19 cellular contexts compared by ENCODE assay signal in the genomic region with DNA sequence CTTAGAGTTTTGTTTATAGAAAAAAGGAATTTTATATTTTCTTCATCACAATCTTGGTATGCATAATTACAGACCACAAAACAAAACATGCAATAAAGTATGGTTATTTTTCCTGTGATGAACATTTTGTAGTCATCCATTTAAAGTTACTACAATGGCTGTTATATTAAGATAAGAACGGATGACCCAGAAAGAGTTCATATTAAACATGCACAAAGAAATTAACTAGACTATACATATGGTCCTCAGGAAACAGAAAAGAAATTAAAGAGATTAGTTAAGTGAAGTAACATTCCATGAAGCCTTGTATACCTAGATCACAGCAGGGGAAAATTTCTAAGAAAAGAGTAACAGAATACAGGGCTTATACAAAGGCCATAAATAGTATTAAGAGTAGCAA.
"Had no signal": no experiment of that assay in that cellular context is flagged by ENCODE, and none has a peak within 500 bp of the region (broad histone marks: within the 10 kb centered on the region; RNA-seq: fewer than 3 reads in every experiment).

No MANE protein-coding gene starts in this region.

- H3K4me3 ChIP-seq: esophagus squamous epithelium, hepatocyte, left ventricle myocardium inferior, lower lobe of right lung, tibial artery, upper lobe of left lung, uterus had no signal

- H3K27me3 Mint-ChIP-seq: memory B cell had no signal

- H3K27ac Mint-ChIP-seq: mesothelial cell of epicardium had no signal

- H3K9me3 ChIP-seq: esophagus squamous epithelium, left ventricle myocardium inferior, lower lobe of right lung, tibial artery, upper lobe of left lung, uterus had no signal

- DNase-seq: dermis blood vessel endothelial cell; esophagus squamous epithelium; foreskin keratinocyte; kidney; left cardiac atrium; left ventricle myocardium inferior; lower lobe of right lung; natural killer cell; posterior cingulate gyrus; stimulated activated CD4-positive, alpha-beta T cell treated with anti-CD3 and anti-CD28 coated beads, Interleukin-2, amount 100 ng/mL, for 24 hours; stimulated activated CD4-positive, alpha-beta T cell treated with anti-CD3 and anti-CD28 coated beads, Interleukin-4, amount 100 ng/mL, for 4 hours; stimulated activated naive CD4-positive, alpha-beta T cell; tibial artery; upper lobe of left lung; uterus had no signal

- H3K4me1 ChIP-seq: esophagus squamous epithelium, foreskin keratinocyte, left ventricle myocardium inferior, lower lobe of right lung, tibial artery, upper lobe of left lung, uterus had no signal

- H3K27me3 ChIP-seq: esophagus squamous epithelium, foreskin keratinocyte, hepatocyte, tibial artery, upper lobe of left lung, uterus had no signal

- H3K4me3 Mint-ChIP-seq: memory B cell, mesothelial cell of epicardium, natural killer cell, neural crest cell had no signal

- H3K4me1 Mint-ChIP-seq: mesothelial cell of epicardium, natural killer cell, neural crest cell had no signal

- H3K9me3 Mint-ChIP-seq: memory B cell, mesothelial cell of epicardium, natural killer cell, neural crest cell had no signal

- H3K27ac ChIP-seq: esophagus squamous epithelium, foreskin keratinocyte, hepatocyte, left ventricle myocardium inferior, lower lobe of right lung, tibial artery, upper lobe of left lung, uterus had no signal
